11 cellular contexts compared by ENCODE assay signal in genomic region chr20:31845300-31845863, GRCh38. TPM values are rescaled to one million over a fixed set of nuclear protein-coding genes. Genes with fewer than 3 reads are reported as not detected.
DNase-seq lines count a peak whose midpoint lies in the region; ATAC-seq and TF ChIP-seq lines count a peak whose summit lies in the region.
"Had no signal": no experiment of that assay in that cellular context is flagged by ENCODE, and none has a peak within 500 bp of the region (broad histone marks: within the 10 kb centered on the region; RNA-seq: fewer than 3 reads in every experiment).

Gene FOXS1, minus strand, starts transcription at chr20:31845604. Its CDS starts 62 bp downstream, at chr20:31845542.

- peak within 1 kb of the TSS; percentile 71 for H3K27ac ChIP-seq in SJCRH30
- H3K27ac ChIP-seq in mesendoderm (ENCODE audit: low read depth, low read length), result no peak within 1 kb of the TSS
- H3K27ac ChIP-seq in thyroid gland, result peak within 1 kb of the TSS in 2 of 3 donors; percentile 24 to 33

- POLR2A ChIA-PET in T-cell (lab: Charles Lee), result no interaction called here

- no peak within 1 kb of the TSS for H4K8ac ChIP-seq in mesendoderm (ENCODE audit: low read depth, low read length)

- H3K4ac ChIP-seq in mesendoderm (ENCODE audit: low read depth, low read length), result no peak within 1 kb of the TSS

- TF ChIP-seq CTCF in fibroblast of villous mesenchyme (IDR thresholded peaks at IDR 0.05; ENCODE audit: insufficient read depth, low read depth, low read length) (no peak), thyroid gland (IDR thresholded peaks at IDR 0.05) (no peak), GM13977 (IDR thresholded peaks at IDR 0.05; ENCODE audit: extremely low read depth, insufficient read depth, missing control alignments) (no peak)

- DNase-seq in SJCRH30 (peak; percentile 95 to 96), fibroblast of villous mesenchyme (ENCODE audit: low read depth) (peak; percentile 57), mesendoderm (peak; percentile 55), thyroid gland (no peak), T-cell (no peak), GM13977 (ENCODE audit: low spot score) (no peak)
- DNase-seq in activated naive CD8-positive, alpha-beta T cell treated with anti-CD3 and anti-CD28 coated beads, Interleukin-2, amount 50 U/mL, for 24 hours, result no peak
- DNase-seq: naive thymus-derived CD8-positive, alpha-beta T cell; NCI-H524 treated with DMSO at 0.1 percent for 48 hours; transverse colon had no signal

- H3K4me3 Mint-ChIP-seq in T-cell, result no peak within 1 kb of the TSS
- no peak within 1 kb of the TSS for H3K4me3 Mint-ChIP-seq in activated naive CD8-positive, alpha-beta T cell treated with anti-CD3 and anti-CD28 coated beads, Interleukin-2, amount 50 U/mL, for 24 hours
- H3K4me3 Mint-ChIP-seq: naive thymus-derived CD8-positive, alpha-beta T cell had no signal

- H3K4me1 ChIP-seq in SJCRH30 (peaks cover 38% of the 10 kb centered on the region), mesendoderm (ENCODE audit: control insufficient read depth, low read depth, low read length) (peaks cover 6% of the 10 kb centered on the region), thyroid gland (peaks cover 0 to 10% of the 10 kb centered on the region in 2 donors)
- H3K4me1 ChIP-seq: transverse colon had no signal

- H3K9ac ChIP-seq in mesendoderm (ENCODE audit: low read length), result no peak within 1 kb of the TSS

- intact Hi-C loops in thyroid gland (cut with DNase I), result no loop called here

- H3K4me3 ChIP-seq in SJCRH30 (peak within 1 kb of the TSS; percentile 60), fibroblast of villous mesenchyme (ENCODE audit: low read depth, low read length) (no peak within 1 kb of the TSS), mesendoderm (ENCODE audit: low read length) (no peak within 1 kb of the TSS), thyroid gland (replicated peaks in 1 of 3) (no peak within 1 kb of the TSS)
- H3K4me3 ChIP-seq: transverse colon had no signal

- CTCF ChIA-PET in T-cell (lab: Charles Lee), result interaction anchor here in 1 of 2 donors (1.0 kb wide), 1 partner anchor 12 kb away, joined by 4 read pairs; no protein-coding TSS in a partner anchor

- H2AK5ac ChIP-seq in mesendoderm (ENCODE audit: low read length), result no peak within 1 kb of the TSS

- WGBS in mesendoderm (ENCODE audit: extremely low coverage, insufficient coverage, low lambda C conversion rate), result no CpG with 5 or more reads among the region's 21 CpGs
- 46 to 74% methylated on average over 4 to 21 of the region's 21 CpGs for WGBS in thyroid gland, 2 donors

- H3K4me1 Mint-ChIP-seq in T-cell, result no peaks in the 10 kb centered on the region
- H3K4me1 Mint-ChIP-seq in activated naive CD8-positive, alpha-beta T cell treated with anti-CD3 and anti-CD28 coated beads, Interleukin-2, amount 50 U/mL, for 24 hours, result no peaks in the 10 kb centered on the region
- H3K4me1 Mint-ChIP-seq: naive thymus-derived CD8-positive, alpha-beta T cell had no signal

- H3K4me2 ChIP-seq in mesendoderm (ENCODE audit: low read length), result no peak within 1 kb of the TSS

- no peaks in the 10 kb centered on the region for H3K9me3 ChIP-seq in SJCRH30 (replicated peaks)
- no peaks in the 10 kb centered on the region for H3K9me3 ChIP-seq in thyroid gland
- H3K9me3 ChIP-seq: transverse colon had no signal

- no peaks in the 10 kb centered on the region for H3K27me3 ChIP-seq in SJCRH30
- H3K27me3 ChIP-seq in mesendoderm (ENCODE audit: insufficient read depth, low read length, poor library complexity), result peaks cover 4% of the 10 kb centered on the region
- no peaks in the 10 kb centered on the region for H3K27me3 ChIP-seq in thyroid gland

- no peaks in the 10 kb centered on the region for H3K79me2 ChIP-seq in mesendoderm (ENCODE audit: control insufficient read depth, insufficient read depth, low read length)

- H3K36me3 ChIP-seq in SJCRH30 (no peaks in the 10 kb centered on the region), mesendoderm (ENCODE audit: control insufficient read depth, insufficient read depth, low read length) (no peaks in the 10 kb centered on the region), thyroid gland (no peaks in the 10 kb centered on the region)
- H3K36me3 ChIP-seq: transverse colon had no signal

- no peak within 1 kb of the TSS for H4K5ac ChIP-seq in mesendoderm (ENCODE audit: low read length)

- no peaks in the 10 kb centered on the region for H3K79me1 ChIP-seq in mesendoderm (ENCODE audit: low read length)

- no peaks in the 10 kb centered on the region for H3K36me3 Mint-ChIP-seq in T-cell
- H3K36me3 Mint-ChIP-seq in activated naive CD8-positive, alpha-beta T cell treated with anti-CD3 and anti-CD28 coated beads, Interleukin-2, amount 50 U/mL, for 24 hours (ENCODE audit: low read depth), result no peaks in the 10 kb centered on the region
- H3K36me3 Mint-ChIP-seq: naive thymus-derived CD8-positive, alpha-beta T cell had no signal

- no peak within 1 kb of the TSS for H3K18ac ChIP-seq in mesendoderm (ENCODE audit: low read length)

- TF ChIP-seq POLR2A in thyroid gland (IDR thresholded peaks at IDR 0.05), result peak in 1 of 2 donors; percentile 31

- peak within 1 kb of the TSS; percentile 57 for H3K56ac ChIP-seq in mesendoderm (ENCODE audit: low read length)

- H3K23ac ChIP-seq in mesendoderm (ENCODE audit: low read length), result no peak within 1 kb of the TSS

- no peak within 1 kb of the TSS for H2BK120ac ChIP-seq in mesendoderm (ENCODE audit: low read depth, low read length)

- in situ Hi-C loops in GM13977 (cut with MboI; ENCODE audit: low pct_unique_long_range_greater_than_20kb, low sequenced_read_pairs, unreplicated experiment), result loop anchor here (25.0 kb wide), 1 partner anchor 242 kb away; no protein-coding TSS in a partner anchor

- peaks cover 0 to 15% of the 10 kb centered on the region in 2 donors for H3K27me3 Mint-ChIP-seq in T-cell
- H3K27me3 Mint-ChIP-seq in activated naive CD8-positive, alpha-beta T cell treated with anti-CD3 and anti-CD28 coated beads, Interleukin-2, amount 50 U/mL, for 24 hours, result peaks cover 12% of the 10 kb centered on the region

- no peak within 1 kb of the TSS for H2BK5ac ChIP-seq in mesendoderm (ENCODE audit: low read length)

- no peak within 1 kb of the TSS for H3K27ac Mint-ChIP-seq in T-cell
- H3K27ac Mint-ChIP-seq in activated naive CD8-positive, alpha-beta T cell treated with anti-CD3 and anti-CD28 coated beads, Interleukin-2, amount 50 U/mL, for 24 hours, result no peak within 1 kb of the TSS
- H3K27ac Mint-ChIP-seq: naive thymus-derived CD8-positive, alpha-beta T cell had no signal

- no peak for ATAC-seq in HG02571 (IDR thresholded peaks at IDR 0.05; ENCODE audit: unreplicated experiment)
- no peak for ATAC-seq in T-cell (replicated peaks in 1 of 4)
- ATAC-seq in activated naive CD8-positive, alpha-beta T cell treated with anti-CD3 and anti-CD28 coated beads, Interleukin-2, amount 50 U/mL, for 24 hours, result no peak
- ATAC-seq: naive thymus-derived CD8-positive, alpha-beta T cell had no signal

- no peaks in the 10 kb centered on the region for H3K9me3 Mint-ChIP-seq in T-cell
- H3K9me3 Mint-ChIP-seq in activated naive CD8-positive, alpha-beta T cell treated with anti-CD3 and anti-CD28 coated beads, Interleukin-2, amount 50 U/mL, for 24 hours, result no peaks in the 10 kb centered on the region
- H3K9me3 Mint-ChIP-seq: naive thymus-derived CD8-positive, alpha-beta T cell had no signal

- no peak within 1 kb of the TSS for H2BK15ac ChIP-seq in mesendoderm (replicated peaks; ENCODE audit: low read depth)

RNA-seq across cellular contexts. Expression of gene FOXS1, which starts in this region (rescaled TPM):
- total RNA-seq in SJCRH30 (2014; rRNA removed; shearing (Covaris generic)), result 55.5 and 69.0 TPM in 2 replicates
- total RNA-seq in fibroblast of villous mesenchyme (1.7 and 2.9 TPM in 2 replicates), thyroid gland (1 to 10 TPM in 1 of 4 donors, under 1 TPM in 1, not detected in 2; 0.44 to 1.0 TPM), T-cell (not detected)
- polyA plus RNA-seq in mesendoderm (2013, experiment 1 of 2), result 0.03 TPM
- polyA plus RNA-seq in mesendoderm (2013, experiment 2 of 2), result not detected
- total RNA-seq: naive thymus-derived CD8-positive, alpha-beta T cell had no signal
- polyA plus RNA-seq: naive thymus-derived CD8-positive, alpha-beta T cell had no signal

Comparison
In these comparisons a context has a peak if more than half of its experiments do, and no peak if none do; other contexts are left out.
1. RNA of gene FOXS1 (total RNA-seq): 55.5 to 69.0 TPM in SJCRH30; 1.7 to 2.9 TPM in fibroblast of villous mesenchyme, 0.44 to 1.0 TPM in thyroid gland and not detected in T-cell; every median in the first group is over 10 times any median in the second.
2. DNase-seq: peak in SJCRH30 (2 of 2), fibroblast of villous mesenchyme (single experiment) and mesendoderm (single experiment); none in thyroid gland (0 of 2), T-cell (0 of 34), activated naive CD8-positive, alpha-beta T cell treated with anti-CD3 and anti-CD28 coated beads, Interleukin-2, amount 50 U/mL, for 24 hours (single experiment) and GM13977 (single experiment).